ENCODE assay signal across 25 cellular contexts in the genomic region with DNA sequence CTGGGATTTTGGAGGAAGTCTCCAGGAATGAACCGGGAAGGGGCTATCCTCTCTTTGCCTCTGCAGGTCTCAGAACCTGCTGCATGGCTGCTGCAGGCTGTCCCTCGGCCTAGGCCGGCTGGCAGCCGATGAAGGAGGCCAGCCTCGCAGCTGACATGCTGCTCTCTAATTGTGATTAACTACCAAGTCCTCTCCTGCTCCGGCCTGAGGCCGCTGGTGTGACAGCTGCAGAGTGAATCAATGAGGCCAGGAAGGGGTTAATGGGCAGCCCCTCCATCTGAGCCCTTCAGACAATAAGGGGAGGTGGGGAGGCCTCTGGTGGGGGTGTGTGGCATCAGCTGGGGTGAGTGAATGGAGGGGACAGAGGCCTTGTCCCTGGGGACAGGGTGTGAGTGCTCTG. TPM values are rescaled to one million over a fixed set of nuclear protein-coding genes. Genes with fewer than 3 reads are reported as not detected.
"Had no signal": no experiment of that assay in that cellular context is flagged by ENCODE, and none has a peak within 500 bp of the region (broad histone marks: within the 10 kb centered on the region; RNA-seq: fewer than 3 reads in every experiment).

No MANE protein-coding gene starts in this region.

- H3K4me1 Mint-ChIP-seq: activated B cell treated with CpG ODN at 0.5 μM for 24 hours; activated CD4-positive, alpha-beta T cell treated with anti-CD3 and anti-CD28 coated beads, Interleukin-2, amount 10 ng/mL, durations not matched to agents 24 days and 14 days; activated CD8-positive, alpha-beta memory T cell treated with anti-CD3 and anti-CD28 coated beads, Interleukin-2, amount 10 ng/mL, durations not matched to agents 7 days and 5 days; activated naive CD4-positive, alpha-beta T cell treated with anti-CD3 and anti-CD28 coated beads, Interleukin-2, amount 10 ng/mL, durations not matched to agents 7 days and 5 days; activated naive CD8-positive, alpha-beta T cell treated with anti-CD3 and anti-CD28 coated beads for 36 hours had no signal

- H3K9me3 ChIP-seq: Peyer's patch, SJCRH30 had no signal

- H3K4me3 ChIP-seq: cardiac muscle cell, K562, Peyer's patch, SJCRH30 had no signal

- FAIRE-seq: K562 had no signal

- H3K36me3 ChIP-seq: brain microvascular endothelial cell, cardiac muscle cell, Peyer's patch, SJCRH30 had no signal

- H3K27ac ChIP-seq: brain microvascular endothelial cell, cardiac muscle cell, Peyer's patch, RWPE1, SJCRH30 had no signal

- H3K9me3 Mint-ChIP-seq: activated B cell treated with CpG ODN at 0.5 μM for 24 hours; activated naive CD4-positive, alpha-beta T cell treated with anti-CD3 and anti-CD28 coated beads, Interleukin-2, amount 10 ng/mL, durations not matched to agents 7 days and 5 days; activated naive CD8-positive, alpha-beta T cell treated with anti-CD3 and anti-CD28 coated beads for 36 hours; activated T-cell treated with anti-CD3 and anti-CD28 coated beads, Interleukin-2, amount 50 U/mL, for 4 hours had no signal

- DNase-seq: activated B cell treated with CpG ODN at 0.5 μM for 24 hours; activated CD4-positive, alpha-beta T cell treated with anti-CD3 and anti-CD28 coated beads for 1 hour; activated CD4-positive, alpha-beta T cell treated with anti-CD3 and anti-CD28 coated beads, Interleukin-2, amount 10 ng/mL, durations not matched to agents 24 days and 14 days; activated CD4-positive, alpha-beta T cell treated with anti-CD3 and anti-CD28 coated beads, Interleukin-2, amount 50 U/mL, for 48 hours; activated CD8-positive, alpha-beta memory T cell treated with anti-CD3 and anti-CD28 coated beads, Interleukin-2, amount 10 ng/mL, durations not matched to agents 7 days and 5 days; activated gamma-delta T cell treated with Interleukin-2 at 50 U/mL for 16 hours; activated naive CD4-positive, alpha-beta T cell treated with anti-CD3 and anti-CD28 coated beads, Interleukin-2, amount 10 ng/mL, durations not matched to agents 7 days and 5 days; activated naive CD8-positive, alpha-beta T cell treated with anti-CD3 and anti-CD28 coated beads for 36 hours; activated T-cell treated with anti-CD3 and anti-CD28 coated beads, Interleukin-2, amount 50 U/mL, for 4 hours; brain microvascular endothelial cell; Kasumi-1; NCI-H146; NCI-H187 treated with DMSO at 0.1 percent for 48 hours; NCI-H2081 treated with DMSO at 0.1 percent for 48 hours; NCI-H345; NCI-H510A; NCI-H526 treated with DMSO at 0.1 percent for 48 hours; Peyer's patch; Right ventricle myocardium superior; SJCRH30; T-helper 17 cell; T-helper 9 cell had no signal

- H3K36me3 Mint-ChIP-seq: activated CD8-positive, alpha-beta memory T cell treated with anti-CD3 and anti-CD28 coated beads, Interleukin-2, amount 10 ng/mL, durations not matched to agents 7 days and 5 days; activated naive CD4-positive, alpha-beta T cell treated with anti-CD3 and anti-CD28 coated beads, Interleukin-2, amount 10 ng/mL, durations not matched to agents 7 days and 5 days; activated naive CD8-positive, alpha-beta T cell treated with anti-CD3 and anti-CD28 coated beads for 36 hours had no signal

- H3K27ac Mint-ChIP-seq: activated B cell treated with CpG ODN at 0.5 μM for 24 hours; activated CD4-positive, alpha-beta T cell treated with anti-CD3 and anti-CD28 coated beads, Interleukin-2, amount 10 ng/mL, durations not matched to agents 24 days and 14 days; activated CD8-positive, alpha-beta memory T cell treated with anti-CD3 and anti-CD28 coated beads, Interleukin-2, amount 10 ng/mL, durations not matched to agents 7 days and 5 days; activated naive CD4-positive, alpha-beta T cell treated with anti-CD3 and anti-CD28 coated beads, Interleukin-2, amount 10 ng/mL, durations not matched to agents 7 days and 5 days; activated naive CD8-positive, alpha-beta T cell treated with anti-CD3 and anti-CD28 coated beads for 36 hours; T-helper 17 cell had no signal

- H3K4me3 Mint-ChIP-seq: activated B cell treated with CpG ODN at 0.5 μM for 24 hours; activated CD4-positive, alpha-beta T cell treated with anti-CD3 and anti-CD28 coated beads, Interleukin-2, amount 10 ng/mL, durations not matched to agents 24 days and 14 days; activated CD8-positive, alpha-beta memory T cell treated with anti-CD3 and anti-CD28 coated beads, Interleukin-2, amount 10 ng/mL, durations not matched to agents 7 days and 5 days; activated naive CD4-positive, alpha-beta T cell treated with anti-CD3 and anti-CD28 coated beads, Interleukin-2, amount 10 ng/mL, durations not matched to agents 7 days and 5 days; activated naive CD8-positive, alpha-beta T cell treated with anti-CD3 and anti-CD28 coated beads for 36 hours; activated T-cell treated with anti-CD3 and anti-CD28 coated beads, Interleukin-2, amount 50 U/mL, for 4 hours; T-helper 17 cell had no signal

- H3K4me1 ChIP-seq: Peyer's patch, SJCRH30 had no signal

- ATAC-seq: activated CD8-positive, alpha-beta memory T cell treated with anti-CD3 and anti-CD28 coated beads, Interleukin-2, amount 10 ng/mL, durations not matched to agents 7 days and 5 days; activated T-cell treated with anti-CD3 and anti-CD28 coated beads, Interleukin-2, amount 50 U/mL, for 4 hours; K562; T-helper 17 cell had no signal

RNA-seq across cellular contexts. Expression of a gene that starts 34.5 kb away (rescaled TPM):
- total RNA-seq: activated B cell treated with CpG ODN at 0.5 μM for 24 hours; activated CD4-positive, alpha-beta T cell treated with anti-CD3 and anti-CD28 coated beads, Interleukin-2, amount 10 ng/mL, durations not matched to agents 24 days and 14 days; activated CD8-positive, alpha-beta memory T cell treated with anti-CD3 and anti-CD28 coated beads, Interleukin-2, amount 10 ng/mL, durations not matched to agents 7 days and 5 days; activated T-cell treated with anti-CD3 and anti-CD28 coated beads, Interleukin-2, amount 50 U/mL, for 4 hours; SJCRH30; T-helper 17 cell had no signal
- polyA plus RNA-seq: cardiac muscle cell had no signal

RNA-seq across cellular contexts. Expression of a gene that starts 58.2 kb away (rescaled TPM):
- total RNA-seq: activated B cell treated with CpG ODN at 0.5 μM for 24 hours; activated CD4-positive, alpha-beta T cell treated with anti-CD3 and anti-CD28 coated beads, Interleukin-2, amount 10 ng/mL, durations not matched to agents 24 days and 14 days; activated CD8-positive, alpha-beta memory T cell treated with anti-CD3 and anti-CD28 coated beads, Interleukin-2, amount 10 ng/mL, durations not matched to agents 7 days and 5 days; activated naive CD8-positive, alpha-beta T cell treated with anti-CD3 and anti-CD28 coated beads for 36 hours; activated T-cell treated with anti-CD3 and anti-CD28 coated beads, Interleukin-2, amount 50 U/mL, for 4 hours; cardiac muscle cell; Peyer's patch; Right ventricle myocardium superior; SJCRH30; T-helper 17 cell had no signal
- polyA plus RNA-seq: cardiac muscle cell had no signal
